8 cellular contexts compared by ENCODE assay signal in the genomic region with DNA sequence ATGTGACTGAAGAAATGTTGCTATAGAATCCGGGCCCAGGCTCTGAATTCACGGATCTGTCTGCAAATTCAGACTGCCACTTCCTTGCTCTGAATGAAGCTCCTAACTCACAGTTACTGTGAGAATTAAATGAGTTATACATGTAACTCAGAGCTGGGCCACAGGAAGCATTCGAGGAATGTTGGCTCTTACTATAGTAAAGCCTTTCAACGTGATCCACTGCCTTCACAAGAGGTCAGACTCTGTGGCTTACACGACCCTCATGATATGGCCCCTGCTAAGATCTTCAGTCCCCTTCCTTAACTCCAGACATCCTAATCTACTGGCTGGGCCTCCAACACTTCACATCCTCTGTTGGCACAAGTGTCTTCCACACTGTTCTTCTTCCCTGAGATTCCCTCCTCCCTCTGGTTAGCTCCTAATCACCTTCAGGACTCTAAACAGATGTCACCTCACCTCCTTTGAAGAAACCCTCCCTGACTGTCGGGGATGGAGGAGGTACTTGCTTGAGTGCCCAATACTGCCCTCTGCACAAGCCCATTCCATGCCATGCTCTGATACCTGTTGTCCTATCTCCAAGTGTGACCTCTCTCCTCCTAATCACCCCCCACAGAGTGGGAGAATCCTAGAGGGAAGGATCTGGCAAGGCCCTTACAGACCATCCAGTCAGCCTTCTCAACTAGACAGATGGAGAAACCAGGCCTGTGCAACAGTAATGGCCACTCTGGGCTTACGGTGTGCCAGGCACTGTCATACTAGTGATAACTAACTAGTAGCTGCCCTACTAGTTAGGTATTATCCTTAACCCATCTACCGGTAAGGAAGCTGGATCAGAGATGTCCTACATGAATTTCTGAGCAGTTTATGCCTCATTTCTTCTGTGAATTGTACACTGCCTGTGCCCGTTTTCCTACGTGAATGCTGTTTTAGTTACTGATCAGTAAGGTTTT. TPM values are rescaled to one million over a fixed set of nuclear protein-coding genes. Genes with fewer than 3 reads are reported as not detected.
DNase-seq lines count a peak whose midpoint lies in the region; ATAC-seq lines count a peak whose summit lies in the region.

No MANE protein-coding gene starts in this region.

- H3K4me1 Mint-ChIP-seq in activated T-helper 1 cell treated with anti-CD3 and anti-CD28 coated beads, Interleukin-12 subunit alpha, Interleukin-12 subunit beta, Interleukin-2, Interleukin-4 antibody, amounts not matched to agents 30 ng/mL and 10 ng/mL and 1 ng/mL, durations not matched to agents 14 hours and 24 hours and 36 hours (ENCODE audit: low read depth), result peaks cover 33% of the 10 kb centered on the region

- DNase-seq in NCI-H82 (lab: John Stamatoyannopoulos, UW) (peak; percentile 40), NCI-H82 treated with DMSO at 0.1 percent for 48 hours (lab: John Stamatoyannopoulos, UW; ENCODE audit: unreplicated experiment) (no peak), T-helper 9 cell (no peak)
- DNase-seq in activated T-helper 1 cell treated with anti-CD3 and anti-CD28 coated beads, Interleukin-12 subunit alpha, Interleukin-12 subunit beta, Interleukin-2, Interleukin-4 antibody, amounts not matched to agents 30 ng/mL and 10 ng/mL and 1 ng/mL, durations not matched to agents 14 hours and 24 hours and 36 hours (ENCODE audit: low spot score), result no peak
- DNase-seq in stimulated activated CD4-positive, alpha-beta T cell treated with anti-CD3 and anti-CD28 coated beads, Interleukin-4, amount 100 ng/mL, for 4 hours, result no peak

- H3K36me3 ChIP-seq in iPS-20b (ENCODE audit: insufficient read depth, low read depth, low read length) (peaks cover 59% of the 10 kb centered on the region), stomach smooth muscle (ENCODE audit: control insufficient read depth in 2 of 2, insufficient read depth in 2 of 2, low read length in 2 of 2) (peaks cover 28 to 30% of the 10 kb centered on the region in 2 donors)

- intact Hi-C loops in activated T-helper 1 cell treated with anti-CD3 and anti-CD28 coated beads, Interleukin-12 subunit alpha, Interleukin-12 subunit beta, Interleukin-2, Interleukin-4 antibody, amounts not matched to agents 30 ng/mL and 10 ng/mL and 1 ng/mL, durations not matched to agents 14 hours and 24 hours and 36 hours (cut with micrococcal nuclease), result no loop called here

- H3K27ac ChIP-seq in iPS-20b (ENCODE audit: low read length), result no peak overlapping the region
- H3K27ac ChIP-seq in stomach smooth muscle (ENCODE audit: low read length), result no peak overlapping the region

- H3K9ac ChIP-seq in iPS-20b (ENCODE audit: low read depth, low read length), result peak overlapping the region; percentile 97
- peak overlapping the region; percentile 3 to 71 for H3K9ac ChIP-seq in stomach smooth muscle (ENCODE audit: low read length in 2 of 2)

- ATAC-seq in GM19452 (IDR thresholded peaks at IDR 0.05; ENCODE audit: unreplicated experiment), result no peak

- H3K27me3 ChIP-seq in iPS-20b (ENCODE audit: insufficient read depth, low read length) (no peaks in the 10 kb centered on the region), stomach smooth muscle (ENCODE audit: control insufficient read depth in 1 of 2, insufficient read depth in 2 of 2, low read length in 2 of 2) (no peaks in the 10 kb centered on the region)

- no peaks in the 10 kb centered on the region for H3K27me3 Mint-ChIP-seq in activated T-helper 1 cell treated with anti-CD3 and anti-CD28 coated beads, Interleukin-12 subunit alpha, Interleukin-12 subunit beta, Interleukin-2, Interleukin-4 antibody, amounts not matched to agents 30 ng/mL and 10 ng/mL and 1 ng/mL, durations not matched to agents 14 hours and 24 hours and 36 hours (ENCODE audit: insufficient read depth)

- peak overlapping the region; percentile 99 for H3K27ac Mint-ChIP-seq in activated T-helper 1 cell treated with anti-CD3 and anti-CD28 coated beads, Interleukin-12 subunit alpha, Interleukin-12 subunit beta, Interleukin-2, Interleukin-4 antibody, amounts not matched to agents 30 ng/mL and 10 ng/mL and 1 ng/mL, durations not matched to agents 14 hours and 24 hours and 36 hours

- peak overlapping the region; percentile 99 for H3K4me3 Mint-ChIP-seq in activated T-helper 1 cell treated with anti-CD3 and anti-CD28 coated beads, Interleukin-12 subunit alpha, Interleukin-12 subunit beta, Interleukin-2, Interleukin-4 antibody, amounts not matched to agents 30 ng/mL and 10 ng/mL and 1 ng/mL, durations not matched to agents 14 hours and 24 hours and 36 hours

- H3K36me3 Mint-ChIP-seq in activated T-helper 1 cell treated with anti-CD3 and anti-CD28 coated beads, Interleukin-12 subunit alpha, Interleukin-12 subunit beta, Interleukin-2, Interleukin-4 antibody, amounts not matched to agents 30 ng/mL and 10 ng/mL and 1 ng/mL, durations not matched to agents 14 hours and 24 hours and 36 hours (ENCODE audit: low read depth), result peaks cover 47% of the 10 kb centered on the region

- H3K4me1 ChIP-seq in iPS-20b (ENCODE audit: insufficient read depth, low read length) (peaks cover 8% of the 10 kb centered on the region), stomach smooth muscle (ENCODE audit: control insufficient read depth, insufficient read depth, low read length) (peaks cover 8% of the 10 kb centered on the region)

- H3K4me3 ChIP-seq in iPS-20b (ENCODE audit: low read length), result peak overlapping the region; percentile 87
- H3K4me3 ChIP-seq in stomach smooth muscle (ENCODE audit: low read length in 2 of 2), result peak overlapping the region; percentile 88 to 91

- no peaks in the 10 kb centered on the region for H3K9me3 Mint-ChIP-seq in activated T-helper 1 cell treated with anti-CD3 and anti-CD28 coated beads, Interleukin-12 subunit alpha, Interleukin-12 subunit beta, Interleukin-2, Interleukin-4 antibody, amounts not matched to agents 30 ng/mL and 10 ng/mL and 1 ng/mL, durations not matched to agents 14 hours and 24 hours and 36 hours

- no peaks in the 10 kb centered on the region for H3K9me3 ChIP-seq in iPS-20b (ENCODE audit: insufficient read depth, low read depth, low read length)
- H3K9me3 ChIP-seq in stomach smooth muscle (ENCODE audit: control insufficient read depth in 2 of 2, low read length in 2 of 2), result no peaks in the 10 kb centered on the region

RNA-seq across cellular contexts. Expression of a gene that starts 1.3 kb away (rescaled TPM):
- total RNA-seq in activated T-helper 1 cell treated with anti-CD3 and anti-CD28 coated beads, Interleukin-12 subunit alpha, Interleukin-12 subunit beta, Interleukin-2, Interleukin-4 antibody, amounts not matched to agents 30 ng/mL and 10 ng/mL and 1 ng/mL, durations not matched to agents 14 hours and 24 hours and 36 hours, result 41.9 and 46.9 TPM in 2 replicates

RNA-seq across cellular contexts. Expression of a gene that starts 11.0 kb away (rescaled TPM):
- total RNA-seq in activated T-helper 1 cell treated with anti-CD3 and anti-CD28 coated beads, Interleukin-12 subunit alpha, Interleukin-12 subunit beta, Interleukin-2, Interleukin-4 antibody, amounts not matched to agents 30 ng/mL and 10 ng/mL and 1 ng/mL, durations not matched to agents 14 hours and 24 hours and 36 hours, result 56.4 and 57.2 TPM in 2 replicates

RNA-seq across cellular contexts. Expression of a gene that starts 34.3 kb away (rescaled TPM):
- total RNA-seq in activated T-helper 1 cell treated with anti-CD3 and anti-CD28 coated beads, Interleukin-12 subunit alpha, Interleukin-12 subunit beta, Interleukin-2, Interleukin-4 antibody, amounts not matched to agents 30 ng/mL and 10 ng/mL and 1 ng/mL, durations not matched to agents 14 hours and 24 hours and 36 hours, result 0.91 and 1.2 TPM in 2 replicates

RNA-seq across cellular contexts. Expression of a gene that starts 34.5 kb away (rescaled TPM):
- total RNA-seq in activated T-helper 1 cell treated with anti-CD3 and anti-CD28 coated beads, Interleukin-12 subunit alpha, Interleukin-12 subunit beta, Interleukin-2, Interleukin-4 antibody, amounts not matched to agents 30 ng/mL and 10 ng/mL and 1 ng/mL, durations not matched to agents 14 hours and 24 hours and 36 hours, result 0.42 and 0.91 TPM in 2 replicates
